Comparison of ENCODE assay signal across 8 cellular contexts in the genomic region with DNA sequence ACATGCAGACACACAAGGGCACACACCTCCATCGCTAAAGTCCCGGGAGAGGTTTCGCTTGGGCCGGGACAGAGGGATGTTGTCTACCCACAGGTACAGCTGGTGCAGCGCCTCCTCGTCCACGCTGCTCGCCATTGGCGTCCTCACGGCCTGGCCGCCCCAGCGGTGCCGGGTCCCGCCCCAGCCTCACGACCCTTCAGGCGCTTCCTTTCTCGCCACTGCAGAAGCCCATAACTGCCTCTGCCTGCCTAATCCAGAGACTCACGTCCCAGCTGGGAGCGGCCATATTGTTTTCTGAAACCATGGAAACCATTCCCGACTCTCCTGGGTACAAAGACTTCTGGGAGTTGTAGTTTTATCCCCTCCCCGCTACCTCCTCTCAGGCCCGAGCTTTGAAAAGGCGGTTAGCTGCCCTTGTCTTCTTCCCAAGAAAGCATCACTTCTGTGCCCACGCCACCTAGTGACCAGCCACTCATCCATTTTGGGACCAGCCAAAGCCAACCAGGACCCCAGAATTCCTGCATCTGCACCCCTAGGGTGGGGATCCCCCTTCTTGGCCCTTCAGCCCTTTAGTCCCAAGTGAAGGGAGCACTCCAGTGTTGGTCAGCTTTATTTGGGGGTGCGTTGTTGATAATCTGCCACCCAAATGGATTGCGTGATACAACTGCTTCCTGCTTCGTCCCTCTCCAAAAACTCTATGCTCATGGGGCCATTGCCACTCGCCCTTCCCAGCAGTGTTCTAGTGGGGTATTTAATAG. TPM values are rescaled to one million over a fixed set of nuclear protein-coding genes. Genes with fewer than 3 reads are reported as not detected.
DNase-seq lines count a peak whose midpoint lies in the region; ATAC-seq and TF ChIP-seq lines count a peak whose summit lies in the region.

A gene with protein sequence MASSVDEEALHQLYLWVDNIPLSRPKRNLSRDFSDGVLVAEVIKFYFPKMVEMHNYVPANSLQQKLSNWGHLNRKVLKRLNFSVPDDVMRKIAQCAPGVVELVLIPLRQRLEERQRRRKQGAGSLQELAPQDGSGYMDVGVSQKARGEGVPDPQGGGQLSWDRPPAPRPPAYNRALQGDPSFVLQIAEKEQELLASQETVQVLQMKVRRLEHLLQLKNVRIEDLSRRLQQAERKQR (minus strand): TSS at position 296 of the 758 bp plus-strand sequence. CDS start 161 bp downstream, at position 135.

- no peaks in the 10 kb centered on the region for H3K9me3 ChIP-seq in fibroblast of lung (ENCODE audit: control insufficient read depth, insufficient read depth, low read depth, low read length)

- peaks cover 23% of the 10 kb centered on the region for H3K4me1 ChIP-seq in fibroblast of lung (ENCODE audit: control insufficient read depth, extremely low read depth, insufficient read depth, low read length)

- peaks cover 27% of the 10 kb centered on the region for H3K36me3 Mint-ChIP-seq in activated T-cell treated with anti-CD3 and anti-CD28 coated beads, Interleukin-2, amount 50 U/mL, for 24 hours (ENCODE audit: low read depth)

- peak within 1 kb of the TSS; percentile 65 for H3K4me3 Mint-ChIP-seq in activated T-cell treated with anti-CD3 and anti-CD28 coated beads, Interleukin-2, amount 50 U/mL, for 24 hours

- TF ChIP-seq CTCF in HL-60 (IDR thresholded peaks at IDR 0.05; ENCODE audit: insufficient read depth, low read length), result peak; percentile 37
- peak; percentile 36 to 50 for TF ChIP-seq CTCF in fibroblast of lung (conservative IDR thresholded peaks at IDR 0.05 in 1 of 2, IDR thresholded peaks at IDR 0.05 in 1 of 2; ENCODE audit: low read depth in 1 of 2, low read length in 2 of 2)

- DNase-seq in C1 segment of cervical spinal cord (lab: John Stamatoyannopoulos, UW) (peak in 12 of 14 donors; percentile 28 to 90 (median 58)), HL-60 (ENCODE audit: low read depth in 1 of 2, low spot score in 1 of 2) (peak; percentile 78 to 90), NCI-H69 (lab: John Stamatoyannopoulos, UW) (peak; percentile 97), fibroblast of lung (ENCODE audit: low read depth in 2 of 2) (peak; percentile 87 to 92), myocyte (ENCODE audit: low read depth) (peak; percentile 96), ureter (ENCODE audit: low spot score) (peak; percentile 86)
- peak; percentile 61 for DNase-seq in activated T-cell treated with anti-CD3 and anti-CD28 coated beads, Interleukin-2, amount 50 U/mL, for 24 hours

- peak within 1 kb of the TSS; percentile 52 for H2AFZ ChIP-seq in fibroblast of lung (ENCODE audit: low read length)

- peak within 1 kb of the TSS; percentile 10 for H3K9ac ChIP-seq in fibroblast of lung (ENCODE audit: insufficient read depth, low read length)

- no peaks in the 10 kb centered on the region for H3K9me3 Mint-ChIP-seq in activated T-cell treated with anti-CD3 and anti-CD28 coated beads, Interleukin-2, amount 50 U/mL, for 24 hours

- peaks cover 2% of the 10 kb centered on the region for H4K20me1 ChIP-seq in fibroblast of lung (ENCODE audit: control insufficient read depth, extremely low read depth, insufficient read depth, low read length)

- H3K4me3 ChIP-seq in HL-60 (replicated peaks; ENCODE audit: insufficient read depth, low read length) (peak within 1 kb of the TSS; percentile 42), fibroblast of lung (replicated peaks in 1 of 4; ENCODE audit: control extremely low read depth in 1 of 4, insufficient read depth in 1 of 4, low read depth in 3 of 4, low read length in 4 of 4) (peak within 1 kb of the TSS; percentile 35 to 51 (median 44))

- H3K4me2 ChIP-seq in fibroblast of lung (ENCODE audit: extremely low read depth, insufficient read depth, low read length), result peak within 1 kb of the TSS; percentile 99

- H3K27ac ChIP-seq in HL-60 (replicated peaks) (no peak within 1 kb of the TSS), fibroblast of lung (ENCODE audit: insufficient read depth, low read length) (no peak within 1 kb of the TSS)

- peaks cover 58% of the 10 kb centered on the region for H3K4me1 Mint-ChIP-seq in activated T-cell treated with anti-CD3 and anti-CD28 coated beads, Interleukin-2, amount 50 U/mL, for 24 hours (ENCODE audit: low read depth)

- peaks cover 29% of the 10 kb centered on the region for H3K27me3 ChIP-seq in HL-60 (ENCODE audit: insufficient read depth, poor library complexity, severe bottlenecking)
- H3K27me3 ChIP-seq in fibroblast of lung (ENCODE audit: control insufficient read depth, insufficient read depth, low read length), result no peaks in the 10 kb centered on the region

- H3K36me3 ChIP-seq in fibroblast of lung (ENCODE audit: control insufficient read depth, insufficient read depth, low read length), result peaks cover 5% of the 10 kb centered on the region

- peaks cover 20% of the 10 kb centered on the region for H3K27me3 Mint-ChIP-seq in activated T-cell treated with anti-CD3 and anti-CD28 coated beads, Interleukin-2, amount 50 U/mL, for 24 hours

- peak; percentile 57 for ATAC-seq in GM18909 (IDR thresholded peaks at IDR 0.05; ENCODE audit: poor library complexity, unreplicated experiment)

- H3K27ac Mint-ChIP-seq in activated T-cell treated with anti-CD3 and anti-CD28 coated beads, Interleukin-2, amount 50 U/mL, for 24 hours, result peak within 1 kb of the TSS; percentile 9

- peaks cover 34% of the 10 kb centered on the region for H3K79me2 ChIP-seq in fibroblast of lung (ENCODE audit: control insufficient read depth, insufficient read depth, low read length)

RNA-seq across cellular contexts. Expression of the gene that starts here (rescaled TPM):
- total RNA-seq in fibroblast of lung, result under 0.01 and 0.17 TPM in 2 replicates
- 0.06 and 0.07 TPM in 2 replicates for polyA plus RNA-seq in fibroblast of lung
- 0.09 and 0.10 TPM in 2 replicates for polyA plus RNA-seq in fibroblast of lung (2012)
- polyA minus RNA-seq in fibroblast of lung (ENCODE audit: low replicate concordance), result not detected in 2 replicates
- 0.11 TPM in 1 of 2 replicates, not detected in the other for total RNA-seq in myocyte
- 0.61 TPM for polyA plus RNA-seq in myocyte (2012)
- total RNA-seq in ureter, result 0.29 TPM

Comparison
In these comparisons a context has a peak if more than half of its experiments do, and no peak if none do; other contexts are left out.
1. Peak in DNase-seq, H3K4me3 ChIP-seq, H3K9ac ChIP-seq and H3K4me2 ChIP-seq in fibroblast of lung; RNA of the gene not detected or under 1 TPM.
2. Peak in DNase-seq in myocyte; RNA of the gene not detected or under 1 TPM.
3. Peak in DNase-seq in ureter; RNA of the gene not detected or under 1 TPM.